ENCODE assay signal across 8 cellular contexts in genomic region chr3:160449660-160450598, GRCh38. TPM values are rescaled to one million over a fixed set of nuclear protein-coding genes. Genes with fewer than 3 reads are reported as not detected.
DNase-seq lines count a peak whose midpoint lies in the region; ATAC-seq and TF ChIP-seq lines count a peak whose summit lies in the region.

Gene TRIM59 (minus strand): TSS chr3:160449786. CDS start chr3:160439183, 10,603 bp downstream.

- in situ Hi-C loops in ACHN (cut with HindIII; ENCODE audit: low pct_ligation_motif_present, low pct_unique_long_range_greater_than_20kb, low sequenced_read_pairs): no loop called here

- H3K4me3 ChIP-seq in fibroblast of mammary gland (ENCODE audit: control insufficient read depth, low read depth, low read length): peak within 1 kb of the TSS; percentile 92

- no peaks in the 10 kb centered on the region for H3K9me3 Mint-ChIP-seq in naive thymus-derived CD8-positive, alpha-beta T cell
- no peaks in the 10 kb centered on the region for H3K9me3 Mint-ChIP-seq in stimulated activated memory B cell treated with anti-CD40 and anti-IgM and Interleukin-4, amounts not matched to agents 10 μg/mL and 1 μg/mL and 100 μg/mL, for 72 hours

- H3K27me3 Mint-ChIP-seq in naive thymus-derived CD8-positive, alpha-beta T cell: no peaks in the 10 kb centered on the region
- H3K27me3 Mint-ChIP-seq in stimulated activated memory B cell treated with anti-CD40 and anti-IgM and Interleukin-4, amounts not matched to agents 10 μg/mL and 1 μg/mL and 100 μg/mL, for 72 hours: no peaks in the 10 kb centered on the region

- ATAC-seq in GM19035 (IDR thresholded peaks at IDR 0.05; ENCODE audit: unreplicated experiment): peak; percentile 96
- peak; percentile 97 for ATAC-seq in HG03354 (IDR thresholded peaks at IDR 0.05; ENCODE audit: poor library complexity, severe bottlenecking, unreplicated experiment)
- peak; percentile 96 to 97 for ATAC-seq in naive thymus-derived CD8-positive, alpha-beta T cell
- peak; percentile 97 for ATAC-seq in stimulated activated memory B cell treated with anti-CD40 and anti-IgM and Interleukin-4, amounts not matched to agents 10 μg/mL and 1 μg/mL and 100 μg/mL, for 72 hours

- DNase-seq in ACHN: peak; percentile 97
- DNase-seq in OCI-M2 (lab: John Stamatoyannopoulos, UW; ENCODE audit: unreplicated experiment): peak; percentile 63
- DNase-seq in activated T-helper 1 cell treated with anti-CD3 and anti-CD28 coated beads, Interleukin-2, amount 50 U/mL, for 16 hours (ENCODE audit: low read depth in 1 of 2, low spot score in 1 of 2): peak; percentile 90 to 93
- peak; percentile 95 for DNase-seq in fibroblast of mammary gland (ENCODE audit: low read depth)
- DNase-seq in naive thymus-derived CD8-positive, alpha-beta T cell: peak; percentile 84 to 97 (median 94)

- POLR2A ChIA-PET in naive thymus-derived CD8-positive, alpha-beta T cell (lab: Charles Lee): interaction anchor here (0.8 to 1.7 kb wide), 6 partner anchors 11 to 306 kb away, joined by 3 to 14 read pairs (median 4); partner anchors contain the start of genes KPNA4 and PPM1L

- peaks cover 16 to 39% (median 30%) of the 10 kb centered on the region in 4 donors for H3K4me1 Mint-ChIP-seq in naive thymus-derived CD8-positive, alpha-beta T cell
- peaks cover 19% of the 10 kb centered on the region for H3K4me1 Mint-ChIP-seq in stimulated activated memory B cell treated with anti-CD40 and anti-IgM and Interleukin-4, amounts not matched to agents 10 μg/mL and 1 μg/mL and 100 μg/mL, for 72 hours

- H3K4me3 Mint-ChIP-seq in naive thymus-derived CD8-positive, alpha-beta T cell: peak within 1 kb of the TSS; percentile 91 to 100 (median 94)
- H3K4me3 Mint-ChIP-seq in stimulated activated memory B cell treated with anti-CD40 and anti-IgM and Interleukin-4, amounts not matched to agents 10 μg/mL and 1 μg/mL and 100 μg/mL, for 72 hours: peak within 1 kb of the TSS; percentile 95

- TF ChIP-seq CTCF in fibroblast of mammary gland (conservative IDR thresholded peaks at IDR 0.05; ENCODE audit: control insufficient read depth, insufficient read depth, low read depth, low read length): no peak

- H3K36me3 Mint-ChIP-seq in naive thymus-derived CD8-positive, alpha-beta T cell: peaks cover 0 to 6% (median 0%) of the 10 kb centered on the region in 3 donors
- H3K36me3 Mint-ChIP-seq in stimulated activated memory B cell treated with anti-CD40 and anti-IgM and Interleukin-4, amounts not matched to agents 10 μg/mL and 1 μg/mL and 100 μg/mL, for 72 hours: peaks cover 11% of the 10 kb centered on the region

- H3K27ac Mint-ChIP-seq in naive thymus-derived CD8-positive, alpha-beta T cell: peak within 1 kb of the TSS; percentile 88 to 98 (median 94)
- peak within 1 kb of the TSS; percentile 92 for H3K27ac Mint-ChIP-seq in stimulated activated memory B cell treated with anti-CD40 and anti-IgM and Interleukin-4, amounts not matched to agents 10 μg/mL and 1 μg/mL and 100 μg/mL, for 72 hours

RNA-seq across cellular contexts. Expression of gene TRIM59, which starts in this region (rescaled TPM):
- total RNA-seq in naive thymus-derived CD8-positive, alpha-beta T cell: 10 to 100 TPM; 14.0 to 14.2 TPM
- polyA plus RNA-seq in naive thymus-derived CD8-positive, alpha-beta T cell: 10 to 100 TPM; 12.4 to 17.4 (median 14.7) TPM

Comparison
In these comparisons a context has a peak if more than half of its experiments do, and no peak if none do; other contexts are left out.
1. Peak in every context shown above with its lines: DNase-seq, ATAC-seq and H3K4me3 ChIP-seq.